In genomic region chr1:65308781-65309316, GRCh38 we compare ENCODE assay signal across 12 cellular contexts. TPM values are rescaled to one million over a fixed set of nuclear protein-coding genes. Genes with fewer than 3 reads are reported as not detected.
DNase-seq lines count a peak whose midpoint lies in the region; ATAC-seq, FAIRE-seq and TF ChIP-seq lines count a peak whose summit lies in the region.
"Had no signal": no experiment of that assay in that cellular context is flagged by ENCODE, and none has a peak within 500 bp of the region (broad histone marks: within the 10 kb centered on the region; RNA-seq: fewer than 3 reads in every experiment).

No MANE protein-coding gene starts in this region.

- H3K9ac ChIP-seq in colonic mucosa (ENCODE audit: low read depth in 2 of 2, low read length in 2 of 2) = no peak overlapping the region
- no peak overlapping the region for H3K9ac ChIP-seq in neural progenitor cell

- H3K4me1 Mint-ChIP-seq in neural progenitor cell = peaks cover 12% of the 10 kb centered on the region

- no peak for ATAC-seq in activated CD4-positive, CD25-positive, alpha-beta regulatory T cell treated with anti-CD3 and anti-CD28 coated beads, Interleukin-2, amount 50 U/mL, for 24 hours
- ATAC-seq in GM18861 (IDR thresholded peaks at IDR 0.05; ENCODE audit: unreplicated experiment) = no peak

- H3K36me3 Mint-ChIP-seq in neural progenitor cell = no peaks in the 10 kb centered on the region

- no peak for FAIRE-seq in frontal cortex (lab: Jason Lieb, UNC)

- intact Hi-C loops in colonic mucosa (cut with DNase I) = no loop called here

- DNase-seq in AG10803 (ENCODE audit: low read depth) = no peak
- no peak for DNase-seq in HFF-Myc (ENCODE audit: extremely low read depth, low read depth)
- DNase-seq in colonic mucosa = no peak
- DNase-seq in neural progenitor cell (ENCODE audit: low spot score) = no peak
- no peak for DNase-seq in SKM-1 (lab: John Stamatoyannopoulos, UW; ENCODE audit: unreplicated experiment)
- DNase-seq in frontal cortex (ENCODE audit: low spot score in 2 of 2) = no peak
- DNase-seq: activated CD8-positive, alpha-beta T cell treated with anti-CD3 and anti-CD28 coated beads, Interleukin-2, amount 10 ng/mL, durations not matched to agents 7 days and 5 days; effector memory CD8-positive, alpha-beta T cell; GF-D8; NK-92 treated with Interleukin-12 subunit alpha and Interleukin-12 subunit beta, amount 100 ng/mL, for 24 hours had no signal

- no peak overlapping the region for H3K27ac Mint-ChIP-seq in neural progenitor cell
- H3K27ac Mint-ChIP-seq: activated CD8-positive, alpha-beta T cell treated with anti-CD3 and anti-CD28 coated beads, Interleukin-2, amount 10 ng/mL, durations not matched to agents 7 days and 5 days; effector memory CD8-positive, alpha-beta T cell had no signal

- H3K79me2 ChIP-seq in neural progenitor cell (ENCODE audit: low read depth) = no peaks in the 10 kb centered on the region

- H3K4me3 Mint-ChIP-seq in neural progenitor cell = peak overlapping the region; percentile 85

- TF ChIP-seq CTCF in AG10803 (conservative IDR thresholded peaks at IDR 0.05; ENCODE audit: low read length) (no peak), HFF-Myc (IDR thresholded peaks at IDR 0.05; ENCODE audit: low read depth, low read length, missing control alignments) (no peak), colonic mucosa (IDR thresholded peaks at IDR 0.05) (no peak), neural progenitor cell (IDR thresholded peaks at IDR 0.05) (no peak)

- peak overlapping the region; percentile 55 for H3K4me3 ChIP-seq in AG10803 (ENCODE audit: low read length)
- peak overlapping the region; percentile 42 for H3K4me3 ChIP-seq in HFF-Myc (replicated peaks; ENCODE audit: low read depth, low read length)
- peak overlapping the region; percentile 31 for H3K4me3 ChIP-seq in colonic mucosa
- H3K4me3 ChIP-seq in neural progenitor cell = peak overlapping the region; percentile 59

- H3K27me3 ChIP-seq in colonic mucosa = no peaks in the 10 kb centered on the region
- peaks cover 20% of the 10 kb centered on the region for H3K27me3 ChIP-seq in neural progenitor cell

- no peak overlapping the region for H3K27ac ChIP-seq in colonic mucosa
- no peak overlapping the region for H3K27ac ChIP-seq in neural progenitor cell

- H3K4me1 ChIP-seq in colonic mucosa (no peaks in the 10 kb centered on the region), neural progenitor cell (peaks cover 8% of the 10 kb centered on the region)

- H3K4me2 ChIP-seq in neural progenitor cell = peak overlapping the region; percentile 88

- H3K36me3 ChIP-seq in colonic mucosa = no peaks in the 10 kb centered on the region
- H3K36me3 ChIP-seq in neural progenitor cell = no peaks in the 10 kb centered on the region

- H2AFZ ChIP-seq in neural progenitor cell (replicated peaks) = no peak overlapping the region

- H3K27me3 Mint-ChIP-seq in neural progenitor cell (ENCODE audit: insufficient read depth, low read depth) = peaks cover 18% of the 10 kb centered on the region

- H3K9me3 ChIP-seq in colonic mucosa = no peaks in the 10 kb centered on the region
- no peaks in the 10 kb centered on the region for H3K9me3 ChIP-seq in neural progenitor cell (ENCODE audit: low read depth)

- no peaks in the 10 kb centered on the region for H3K9me3 Mint-ChIP-seq in neural progenitor cell
- H3K9me3 Mint-ChIP-seq: effector memory CD8-positive, alpha-beta T cell had no signal

- peaks cover 30% of the 10 kb centered on the region for H4K20me1 ChIP-seq in neural progenitor cell (ENCODE audit: low read depth)

- peaks cover 29% of the 10 kb centered on the region for H3F3A ChIP-seq in neural progenitor cell (ENCODE audit: low read depth)

RNA-seq across cellular contexts. Expression of gene DNAJC6, which starts 0.5 kb away (rescaled TPM):
- total RNA-seq in colonic mucosa = 1 to 10 TPM; 1.3 to 2.2 TPM
- total RNA-seq in neural progenitor cell (ENCODE audit: low replicate concordance) = 13.0 and 21.9 TPM in 2 replicates
- total RNA-seq in frontal cortex = 120 TPM
